In the genomic region with DNA sequence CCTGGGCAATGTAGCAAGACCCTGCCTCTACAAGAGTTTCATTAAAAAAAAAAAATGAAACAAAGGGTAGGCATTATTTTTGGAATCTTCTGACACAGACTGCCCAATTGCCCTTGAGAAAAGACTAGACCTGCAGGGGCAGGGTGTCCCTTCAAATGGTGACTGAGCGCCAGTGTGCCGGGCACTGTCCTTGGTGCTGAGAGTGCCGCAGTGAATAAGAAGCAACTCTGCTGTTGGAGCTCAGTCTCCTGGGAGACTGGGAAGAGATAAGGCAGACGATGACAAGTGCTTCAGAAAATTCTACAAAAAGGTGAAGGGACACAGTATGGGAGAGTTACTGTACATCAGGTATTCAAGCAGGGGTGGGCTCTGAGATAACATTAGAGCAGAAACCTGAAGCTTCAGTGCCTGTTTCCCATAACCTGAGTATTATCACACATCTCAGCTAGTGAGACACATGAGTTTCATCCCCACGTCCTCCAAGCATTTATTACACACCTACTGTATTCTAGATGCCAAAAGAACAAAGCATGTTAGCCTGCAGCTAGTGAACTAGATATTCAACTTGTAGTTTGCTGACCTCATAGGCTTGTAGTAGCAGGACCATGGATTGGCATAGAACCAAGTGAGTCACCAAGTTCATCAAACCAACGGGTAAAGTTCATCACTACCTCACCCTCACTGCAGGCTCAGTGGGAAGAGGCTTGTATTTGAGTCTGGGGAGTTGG, we compare ENCODE assay signal across 1 cellular context.
TF ChIP-seq lines count a peak whose summit lies in the region.

No MANE protein-coding gene starts in this region.

TF ChIP-seq in HepG2, 621 proteins besides CTCF, POLR2A, EP300 and RAD21 (continued from another document and continues in another):
- TF ChIP-seq, protein P1, sequence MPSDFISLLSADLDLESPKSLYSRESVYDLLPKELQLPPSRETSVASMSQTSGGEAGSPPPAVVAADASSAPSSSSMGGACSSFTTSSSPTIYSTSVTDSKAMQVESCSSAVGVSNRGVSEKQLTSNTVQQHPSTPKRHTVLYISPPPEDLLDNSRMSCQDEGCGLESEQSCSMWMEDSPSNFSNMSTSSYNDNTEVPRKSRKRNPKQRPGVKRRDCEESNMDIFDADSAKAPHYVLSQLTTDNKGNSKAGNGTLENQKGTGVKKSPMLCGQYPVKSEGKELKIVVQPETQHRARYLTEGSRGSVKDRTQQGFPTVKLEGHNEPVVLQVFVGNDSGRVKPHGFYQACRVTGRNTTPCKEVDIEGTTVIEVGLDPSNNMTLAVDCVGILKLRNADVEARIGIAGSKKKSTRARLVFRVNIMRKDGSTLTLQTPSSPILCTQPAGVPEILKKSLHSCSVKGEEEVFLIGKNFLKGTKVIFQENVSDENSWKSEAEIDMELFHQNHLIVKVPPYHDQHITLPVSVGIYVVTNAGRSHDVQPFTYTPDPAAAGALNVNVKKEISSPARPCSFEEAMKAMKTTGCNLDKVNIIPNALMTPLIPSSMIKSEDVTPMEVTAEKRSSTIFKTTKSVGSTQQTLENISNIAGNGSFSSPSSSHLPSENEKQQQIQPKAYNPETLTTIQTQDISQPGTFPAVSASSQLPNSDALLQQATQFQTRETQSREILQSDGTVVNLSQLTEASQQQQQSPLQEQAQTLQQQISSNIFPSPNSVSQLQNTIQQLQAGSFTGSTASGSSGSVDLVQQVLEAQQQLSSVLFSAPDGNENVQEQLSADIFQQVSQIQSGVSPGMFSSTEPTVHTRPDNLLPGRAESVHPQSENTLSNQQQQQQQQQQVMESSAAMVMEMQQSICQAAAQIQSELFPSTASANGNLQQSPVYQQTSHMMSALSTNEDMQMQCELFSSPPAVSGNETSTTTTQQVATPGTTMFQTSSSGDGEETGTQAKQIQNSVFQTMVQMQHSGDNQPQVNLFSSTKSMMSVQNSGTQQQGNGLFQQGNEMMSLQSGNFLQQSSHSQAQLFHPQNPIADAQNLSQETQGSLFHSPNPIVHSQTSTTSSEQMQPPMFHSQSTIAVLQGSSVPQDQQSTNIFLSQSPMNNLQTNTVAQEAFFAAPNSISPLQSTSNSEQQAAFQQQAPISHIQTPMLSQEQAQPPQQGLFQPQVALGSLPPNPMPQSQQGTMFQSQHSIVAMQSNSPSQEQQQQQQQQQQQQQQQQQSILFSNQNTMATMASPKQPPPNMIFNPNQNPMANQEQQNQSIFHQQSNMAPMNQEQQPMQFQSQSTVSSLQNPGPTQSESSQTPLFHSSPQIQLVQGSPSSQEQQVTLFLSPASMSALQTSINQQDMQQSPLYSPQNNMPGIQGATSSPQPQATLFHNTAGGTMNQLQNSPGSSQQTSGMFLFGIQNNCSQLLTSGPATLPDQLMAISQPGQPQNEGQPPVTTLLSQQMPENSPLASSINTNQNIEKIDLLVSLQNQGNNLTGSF (CRISPR knock-in tag; IDR thresholded peaks at IDR 0.05) = peak; percentile 77; the same call in 1 of the 2 replicates
- no peak for TF ChIP-seq TRIM24 (CRISPR knock-in tag; IDR thresholded peaks at IDR 0.05)
- TF ChIP-seq NR1H2 (CRISPR knock-in tag; IDR thresholded peaks at IDR 0.05; ENCODE audit: borderline replicate concordance, low read depth) = no peak
- 0 out of 2 replicates have a peak, but pooled peaks have one; percentile 56 for TF ChIP-seq ZNF552 (CRISPR knock-in tag; IDR thresholded peaks at IDR 0.05; ENCODE audit: borderline replicate concordance)
- TF ChIP-seq, protein P2, sequence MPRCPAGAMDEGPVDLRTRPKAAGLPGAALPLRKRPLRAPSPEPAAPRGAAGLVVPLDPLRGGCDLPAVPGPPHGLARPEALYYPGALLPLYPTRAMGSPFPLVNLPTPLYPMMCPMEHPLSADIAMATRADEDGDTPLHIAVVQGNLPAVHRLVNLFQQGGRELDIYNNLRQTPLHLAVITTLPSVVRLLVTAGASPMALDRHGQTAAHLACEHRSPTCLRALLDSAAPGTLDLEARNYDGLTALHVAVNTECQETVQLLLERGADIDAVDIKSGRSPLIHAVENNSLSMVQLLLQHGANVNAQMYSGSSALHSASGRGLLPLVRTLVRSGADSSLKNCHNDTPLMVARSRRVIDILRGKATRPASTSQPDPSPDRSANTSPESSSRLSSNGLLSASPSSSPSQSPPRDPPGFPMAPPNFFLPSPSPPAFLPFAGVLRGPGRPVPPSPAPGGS (CRISPR knock-in tag; IDR thresholded peaks at IDR 0.05) = no peak
- no peak for TF ChIP-seq MAF1 (CRISPR knock-in tag; IDR thresholded peaks at IDR 0.05; ENCODE audit: borderline replicate concordance)
- no peak for TF ChIP-seq GTF2F1 (IDR thresholded peaks at IDR 0.05; ENCODE audit: low read length)
- TF ChIP-seq FOXP1 (IDR thresholded peaks at IDR 0.05) = no peak
- no peak for TF ChIP-seq FOXP1 (CRISPR knock-in tag; IDR thresholded peaks at IDR 0.05)
- TF ChIP-seq SOX5 (CRISPR knock-in tag; IDR thresholded peaks at IDR 0.05; ENCODE audit: borderline replicate concordance) = peak; percentile 22; the same call in 1 of the 2 replicates
- no peak for TF ChIP-seq KDM6A (CRISPR knock-in tag; IDR thresholded peaks at IDR 0.05; ENCODE audit: low read depth)
- TF ChIP-seq, protein P3, sequence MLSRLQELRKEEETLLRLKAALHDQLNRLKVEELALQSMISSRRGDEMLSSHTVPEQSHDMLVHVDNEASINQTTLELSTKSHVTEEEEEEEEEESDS (CRISPR knock-in tag; IDR thresholded peaks at IDR 0.05; ENCODE audit: borderline replicate concordance) = peak; percentile 69; the same call in 1 of the 2 replicates
- peak; percentile 68; the same call in 1 of the 2 replicates for TF ChIP-seq ZNF256 (CRISPR knock-in tag; conservative IDR thresholded peaks at IDR 0.05)
- no peak for TF ChIP-seq SP2 (CRISPR knock-in tag; IDR thresholded peaks at IDR 0.05)
- no peak for TF ChIP-seq SRF (IDR thresholded peaks at IDR 0.05; ENCODE audit: low read depth, low read length)
- no peak for TF ChIP-seq MTF1 (CRISPR knock-in tag; IDR thresholded peaks at IDR 0.05)
- peak; percentile 45; the same call in 1 of the 2 replicates for TF ChIP-seq ZNF670 (CRISPR knock-in tag; IDR thresholded peaks at IDR 0.05; ENCODE audit: borderline replicate concordance)
- 0 out of 2 replicates have a peak, but pooled peaks have one; percentile 48 for TF ChIP-seq TMF1 (CRISPR knock-in tag; IDR thresholded peaks at IDR 0.05; ENCODE audit: low read depth)
- TF ChIP-seq ZNF10 (CRISPR knock-in tag; IDR thresholded peaks at IDR 0.05; ENCODE audit: borderline replicate concordance, low read depth) = no peak
- TF ChIP-seq NR3C1 (CRISPR knock-in tag; IDR thresholded peaks at IDR 0.05) = no peak
- 0 out of 2 replicates have a peak, but pooled peaks have one; percentile 69 for TF ChIP-seq SATB2 (CRISPR knock-in tag; IDR thresholded peaks at IDR 0.05)
- peak; percentile 38; the same call in 1 of the 2 replicates for TF ChIP-seq ZNF563 (CRISPR knock-in tag; IDR thresholded peaks at IDR 0.05)
- TF ChIP-seq CAMTA2 (CRISPR knock-in tag; IDR thresholded peaks at IDR 0.05; ENCODE audit: borderline replicate concordance) = no peak
- no peak for TF ChIP-seq SKI (IDR thresholded peaks at IDR 0.05; ENCODE audit: partially characterized antibody)
- TF ChIP-seq, protein P4, sequence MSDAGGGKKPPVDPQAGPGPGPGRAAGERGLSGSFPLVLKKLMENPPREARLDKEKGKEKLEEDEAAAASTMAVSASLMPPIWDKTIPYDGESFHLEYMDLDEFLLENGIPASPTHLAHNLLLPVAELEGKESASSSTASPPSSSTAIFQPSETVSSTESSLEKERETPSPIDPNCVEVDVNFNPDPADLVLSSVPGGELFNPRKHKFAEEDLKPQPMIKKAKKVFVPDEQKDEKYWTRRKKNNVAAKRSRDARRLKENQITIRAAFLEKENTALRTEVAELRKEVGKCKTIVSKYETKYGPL (CRISPR knock-in tag; IDR thresholded peaks at IDR 0.05) = peak; percentile 77; the same call in 1 of the 2 replicates
- TF ChIP-seq, protein P5, sequence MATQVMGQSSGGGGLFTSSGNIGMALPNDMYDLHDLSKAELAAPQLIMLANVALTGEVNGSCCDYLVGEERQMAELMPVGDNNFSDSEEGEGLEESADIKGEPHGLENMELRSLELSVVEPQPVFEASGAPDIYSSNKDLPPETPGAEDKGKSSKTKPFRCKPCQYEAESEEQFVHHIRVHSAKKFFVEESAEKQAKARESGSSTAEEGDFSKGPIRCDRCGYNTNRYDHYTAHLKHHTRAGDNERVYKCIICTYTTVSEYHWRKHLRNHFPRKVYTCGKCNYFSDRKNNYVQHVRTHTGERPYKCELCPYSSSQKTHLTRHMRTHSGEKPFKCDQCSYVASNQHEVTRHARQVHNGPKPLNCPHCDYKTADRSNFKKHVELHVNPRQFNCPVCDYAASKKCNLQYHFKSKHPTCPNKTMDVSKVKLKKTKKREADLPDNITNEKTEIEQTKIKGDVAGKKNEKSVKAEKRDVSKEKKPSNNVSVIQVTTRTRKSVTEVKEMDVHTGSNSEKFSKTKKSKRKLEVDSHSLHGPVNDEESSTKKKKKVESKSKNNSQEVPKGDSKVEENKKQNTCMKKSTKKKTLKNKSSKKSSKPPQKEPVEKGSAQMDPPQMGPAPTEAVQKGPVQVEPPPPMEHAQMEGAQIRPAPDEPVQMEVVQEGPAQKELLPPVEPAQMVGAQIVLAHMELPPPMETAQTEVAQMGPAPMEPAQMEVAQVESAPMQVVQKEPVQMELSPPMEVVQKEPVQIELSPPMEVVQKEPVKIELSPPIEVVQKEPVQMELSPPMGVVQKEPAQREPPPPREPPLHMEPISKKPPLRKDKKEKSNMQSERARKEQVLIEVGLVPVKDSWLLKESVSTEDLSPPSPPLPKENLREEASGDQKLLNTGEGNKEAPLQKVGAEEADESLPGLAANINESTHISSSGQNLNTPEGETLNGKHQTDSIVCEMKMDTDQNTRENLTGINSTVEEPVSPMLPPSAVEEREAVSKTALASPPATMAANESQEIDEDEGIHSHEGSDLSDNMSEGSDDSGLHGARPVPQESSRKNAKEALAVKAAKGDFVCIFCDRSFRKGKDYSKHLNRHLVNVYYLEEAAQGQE (IDR thresholded peaks at IDR 0.05; ENCODE audit: borderline replicate concordance in 1 of 2, low read depth in 1 of 2, low read length in 2 of 2) = peak; percentile 92 to 98
- 0 out of 2 replicates have a peak, but pooled peaks have one; percentile 43 for TF ChIP-seq ISL2 (CRISPR knock-in tag; IDR thresholded peaks at IDR 0.05)
- TF ChIP-seq, protein P6, sequence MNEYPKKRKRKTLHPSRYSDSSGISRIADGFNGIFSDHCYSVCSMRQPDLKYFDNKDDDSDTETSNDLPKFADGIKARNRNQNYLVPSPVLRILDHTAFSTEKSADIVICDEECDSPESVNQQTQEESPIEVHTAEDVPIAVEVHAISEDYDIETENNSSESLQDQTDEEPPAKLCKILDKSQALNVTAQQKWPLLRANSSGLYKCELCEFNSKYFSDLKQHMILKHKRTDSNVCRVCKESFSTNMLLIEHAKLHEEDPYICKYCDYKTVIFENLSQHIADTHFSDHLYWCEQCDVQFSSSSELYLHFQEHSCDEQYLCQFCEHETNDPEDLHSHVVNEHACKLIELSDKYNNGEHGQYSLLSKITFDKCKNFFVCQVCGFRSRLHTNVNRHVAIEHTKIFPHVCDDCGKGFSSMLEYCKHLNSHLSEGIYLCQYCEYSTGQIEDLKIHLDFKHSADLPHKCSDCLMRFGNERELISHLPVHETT (CRISPR knock-in tag; conservative IDR thresholded peaks at IDR 0.05) = peak; percentile 69; the same call in 1 of the 2 replicates
- TF ChIP-seq HCFC1 (IDR thresholded peaks at IDR 0.05; ENCODE audit: low read depth, low read length) = no peak
- TF ChIP-seq ZSCAN12 (CRISPR knock-in tag; IDR thresholded peaks at IDR 0.05) = peak; percentile 83; the same call in 1 of the 2 replicates
- TF ChIP-seq, protein P7, sequence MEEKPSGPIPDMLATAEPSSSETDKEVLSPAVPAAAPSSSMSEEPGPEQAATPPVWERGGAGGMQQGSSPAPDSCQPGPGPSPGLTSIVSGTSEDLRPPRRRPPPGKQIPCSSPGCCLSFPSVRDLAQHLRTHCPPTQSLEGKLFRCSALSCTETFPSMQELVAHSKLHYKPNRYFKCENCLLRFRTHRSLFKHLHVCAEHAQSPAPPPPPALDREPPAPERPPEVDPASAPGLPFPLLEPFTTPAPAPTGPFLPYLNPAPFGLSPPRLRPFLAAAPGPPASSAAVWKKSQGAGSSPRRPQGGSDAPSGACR (CRISPR knock-in tag; IDR thresholded peaks at IDR 0.05) = no peak
- no peak for TF ChIP-seq KLF13 (CRISPR knock-in tag; IDR thresholded peaks at IDR 0.05)
- TF ChIP-seq, protein P8, sequence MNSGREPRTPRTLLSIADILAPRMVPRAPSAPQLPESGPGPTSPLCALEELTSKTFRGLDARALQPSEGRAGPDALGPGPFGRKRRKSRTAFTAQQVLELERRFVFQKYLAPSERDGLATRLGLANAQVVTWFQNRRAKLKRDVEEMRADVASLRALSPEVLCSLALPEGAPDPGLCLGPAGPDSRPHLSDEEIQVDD (CRISPR knock-in tag; IDR thresholded peaks at IDR 0.05; ENCODE audit: borderline replicate concordance) = no peak
- TF ChIP-seq MED1 (CRISPR knock-in tag; IDR thresholded peaks at IDR 0.05) = peak; percentile 48; the same call in 1 of the 2 replicates
- no peak for TF ChIP-seq ZFP82 (CRISPR knock-in tag; IDR thresholded peaks at IDR 0.05; ENCODE audit: borderline replicate concordance)
- TF ChIP-seq, protein P9, sequence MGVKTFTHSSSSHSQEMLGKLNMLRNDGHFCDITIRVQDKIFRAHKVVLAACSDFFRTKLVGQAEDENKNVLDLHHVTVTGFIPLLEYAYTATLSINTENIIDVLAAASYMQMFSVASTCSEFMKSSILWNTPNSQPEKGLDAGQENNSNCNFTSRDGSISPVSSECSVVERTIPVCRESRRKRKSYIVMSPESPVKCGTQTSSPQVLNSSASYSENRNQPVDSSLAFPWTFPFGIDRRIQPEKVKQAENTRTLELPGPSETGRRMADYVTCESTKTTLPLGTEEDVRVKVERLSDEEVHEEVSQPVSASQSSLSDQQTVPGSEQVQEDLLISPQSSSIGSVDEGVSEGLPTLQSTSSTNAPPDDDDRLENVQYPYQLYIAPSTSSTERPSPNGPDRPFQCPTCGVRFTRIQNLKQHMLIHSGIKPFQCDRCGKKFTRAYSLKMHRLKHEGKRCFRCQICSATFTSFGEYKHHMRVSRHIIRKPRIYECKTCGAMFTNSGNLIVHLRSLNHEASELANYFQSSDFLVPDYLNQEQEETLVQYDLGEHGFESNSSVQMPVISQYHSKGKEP (CRISPR knock-in tag; IDR thresholded peaks at IDR 0.05) = 0 out of 2 replicates have a peak, but pooled peaks have one; percentile 94
- TF ChIP-seq ZFYVE20 (CRISPR knock-in tag; IDR thresholded peaks at IDR 0.05; ENCODE audit: borderline replicate concordance, low read depth) = 0 out of 2 replicates have a peak, but pooled peaks have one; percentile 38
- TF ChIP-seq ZNF232 (CRISPR knock-in tag; IDR thresholded peaks at IDR 0.05; ENCODE audit: borderline replicate concordance) = peak; percentile 96
- TF ChIP-seq ISX (CRISPR knock-in tag; conservative IDR thresholded peaks at IDR 0.05) = peak; percentile 84; the same call in 1 of the 2 replicates
- no peak for TF ChIP-seq REXO4 (CRISPR knock-in tag; IDR thresholded peaks at IDR 0.05; ENCODE audit: borderline replicate concordance)
- TF ChIP-seq IRF2 (CRISPR knock-in tag; IDR thresholded peaks at IDR 0.05) = 0 out of 2 replicates have a peak, but pooled peaks have one; percentile 70
- TF ChIP-seq ZFP37 (CRISPR knock-in tag; IDR thresholded peaks at IDR 0.05; ENCODE audit: borderline replicate concordance) = peak; percentile 94; the same call in 1 of the 2 replicates
- peak; percentile 58; the same call in 1 of the 2 replicates for TF ChIP-seq ELF3 (CRISPR knock-in tag; IDR thresholded peaks at IDR 0.05)
- TF ChIP-seq ZMYM4 (CRISPR knock-in tag; IDR thresholded peaks at IDR 0.05) = no peak
- peak; percentile 40; the same call in 1 of the 2 replicates for TF ChIP-seq CREB1 (IDR thresholded peaks at IDR 0.05)
- TF ChIP-seq CREB1 (CRISPR knock-in tag; IDR thresholded peaks at IDR 0.05) = peak; percentile 7; the same call in 1 of the 2 replicates
- TF ChIP-seq PITX1 (CRISPR knock-in tag; IDR thresholded peaks at IDR 0.05) = no peak
